9 cellular contexts compared by ENCODE assay signal in genomic region chr2:17813742-17814458, GRCh38. TPM values are rescaled to one million over a fixed set of nuclear protein-coding genes. Genes with fewer than 3 reads are reported as not detected.
A peak's percentile ranks its signal among the peaks of the same experiment; 100 is the strongest.
DNase-seq lines count a peak whose midpoint lies in the region; ATAC-seq and TF ChIP-seq lines count a peak whose summit lies in the region.
"Had no signal": no experiment of that assay in that cellular context is flagged by ENCODE, and none has a peak within 500 bp of the region (broad histone marks: within the 10 kb centered on the region; RNA-seq: fewer than 3 reads in every experiment).

No MANE protein-coding gene starts in this region.

- TF ChIP-seq CTCF in body of pancreas (IDR thresholded peaks at IDR 0.05) (no peak), smooth muscle cell (IDR thresholded peaks at IDR 0.05; ENCODE audit: borderline replicate concordance, insufficient read depth, poor library complexity, severe bottlenecking) (no peak), PC-9 (conservative IDR thresholded peaks at IDR 0.05) (no peak)

- no peaks in the 10 kb centered on the region for H3K27me3 ChIP-seq in body of pancreas
- no peaks in the 10 kb centered on the region for H3K27me3 ChIP-seq in smooth muscle cell (ENCODE audit: low read depth)
- H3K27me3 ChIP-seq in PC-9 (ENCODE audit: insufficient read depth, low read depth): no peaks in the 10 kb centered on the region

- H3K9ac ChIP-seq in smooth muscle cell (ENCODE audit: low read depth): peak overlapping the region; percentile 65

- H3K4me3 ChIP-seq in body of pancreas (no peak overlapping the region), smooth muscle cell (no peak overlapping the region), PC-9 (no peak overlapping the region)

- H3K27ac ChIP-seq in body of pancreas: no peak overlapping the region
- H3K27ac ChIP-seq in smooth muscle cell (ENCODE audit: low read depth): peak overlapping the region; percentile 94
- no peak overlapping the region for H3K27ac ChIP-seq in PC-9

- TF ChIP-seq POLR2A in body of pancreas (IDR thresholded peaks at IDR 0.05): no peak

- H3K79me2 ChIP-seq in smooth muscle cell (ENCODE audit: low read depth) (no peaks in the 10 kb centered on the region), PC-9 (ENCODE audit: low read depth) (no peaks in the 10 kb centered on the region)

- H3K9me3 ChIP-seq in body of pancreas (no peaks in the 10 kb centered on the region), smooth muscle cell (replicated peaks; ENCODE audit: low read depth) (no peaks in the 10 kb centered on the region), PC-9 (ENCODE audit: insufficient read depth, low read depth) (no peaks in the 10 kb centered on the region)

- POLR2A ChIA-PET in PC-9 (lab: Charles Lee; ENCODE audit: unreplicated experiment): no interaction called here

- no TSS peak for BruUV-seq in PC-9 (replicated peaks; lab: Mats Ljungman, UMichigan)

- peak overlapping the region; percentile 65 for H3K4me2 ChIP-seq in smooth muscle cell
- H3K4me2 ChIP-seq in PC-9: no peak overlapping the region

- H3F3A ChIP-seq in smooth muscle cell (ENCODE audit: low read depth) (peaks cover 19% of the 10 kb centered on the region), PC-9 (ENCODE audit: insufficient read depth, low read depth) (no peaks in the 10 kb centered on the region)

- intact Hi-C loops in body of pancreas (cut with DNase I) (no loop called here), PC-9 (cut with micrococcal nuclease; ENCODE audit: unreplicated experiment) (no loop called here)

- H3K4me1 ChIP-seq in body of pancreas (no peaks in the 10 kb centered on the region), smooth muscle cell (ENCODE audit: low read depth) (peaks cover 32% of the 10 kb centered on the region), PC-9 (replicated peaks; ENCODE audit: insufficient read depth) (no peaks in the 10 kb centered on the region)

- peak; percentile 70 for DNase-seq in AG20443 (ENCODE audit: low spot score)
- peak in 1 of 4 donors; percentile 16 for DNase-seq in body of pancreas
- no peak for DNase-seq in smooth muscle cell (lab: John Stamatoyannopoulos, UW; ENCODE audit: unreplicated experiment)
- DNase-seq in COLO668 (lab: John Stamatoyannopoulos, UW; ENCODE audit: unreplicated experiment): no peak
- no peak for DNase-seq in PC-9
- no peak for DNase-seq in activated T-cell treated with anti-CD3 and anti-CD28 coated beads, Interleukin-2, amount 50 U/mL, for 1 hour

- 50 to 68% methylated on average over 5 of the region's 5 CpGs for WGBS in body of pancreas, 2 donors
- 27% methylated on average over 5 of the region's 5 CpGs for WGBS in smooth muscle cell (ENCODE audit: low lambda C conversion rate)

- no peaks in the 10 kb centered on the region for H3K9me2 ChIP-seq in PC-9 (ENCODE audit: insufficient read depth)

- H2AFZ ChIP-seq in smooth muscle cell (ENCODE audit: low read depth) (peak overlapping the region; percentile 73), PC-9 (no peak overlapping the region)

- no peaks in the 10 kb centered on the region for H4K20me1 ChIP-seq in smooth muscle cell (ENCODE audit: low read depth)
- no peaks in the 10 kb centered on the region for H4K20me1 ChIP-seq in PC-9 (ENCODE audit: insufficient read depth)

- H3K36me3 ChIP-seq in body of pancreas (replicated peaks in 1 of 2; ENCODE audit: insufficient read depth in 1 of 2, low read depth in 2 of 2): no peaks in the 10 kb centered on the region
- no peaks in the 10 kb centered on the region for H3K36me3 ChIP-seq in smooth muscle cell (ENCODE audit: low read depth)
- no peaks in the 10 kb centered on the region for H3K36me3 ChIP-seq in PC-9 (ENCODE audit: low read depth)

- CTCF ChIA-PET in PC-9 (lab: Charles Lee): no interaction called here

- ATAC-seq in GM19328 (IDR thresholded peaks at IDR 0.05; ENCODE audit: unreplicated experiment) (peak; percentile 88), HG03175 (IDR thresholded peaks at IDR 0.05; ENCODE audit: unreplicated experiment) (peak; percentile 88), body of pancreas (peak; percentile 30)

RNA-seq across cellular contexts. Expression of gene MSGN1, which starts 2.4 kb away (rescaled TPM):
- total RNA-seq in body of pancreas: not detected
- not detected in 2 replicates for total RNA-seq in smooth muscle cell
- polyA plus RNA-seq in smooth muscle cell: 0.56 TPM in 1 of 2 replicates, not detected in the other
- total RNA-seq in PC-9 (2021): not detected in 2 replicates
- total RNA-seq: activated CD8-positive, alpha-beta memory T cell treated with anti-CD3 and anti-CD28 coated beads for 36 hours had no signal

RNA-seq across cellular contexts. Expression of gene GEN1, which starts 60.0 kb away (rescaled TPM):
- total RNA-seq in body of pancreas (1 to 10 TPM; 6.5 to 7.6 TPM), smooth muscle cell (6.7 and 8.2 TPM in 2 replicates), PC-9 (2021) (14.4 and 28.3 TPM in 2 replicates)
- polyA plus RNA-seq in smooth muscle cell: 1.1 and 2.2 TPM in 2 replicates

Comparison
In these comparisons a context has a peak if more than half of its experiments do, and no peak if none do; other contexts are left out.
1. ATAC-seq: peak in every context shown above with its lines; median percentile 88 in GM19328; 88 in HG03175; 30 in body of pancreas.